Comparison of ENCODE assay signal across 7 cellular contexts in genomic region chr11:64864135-64864472, GRCh38. TPM values are rescaled to one million over a fixed set of nuclear protein-coding genes. Genes with fewer than 3 reads are reported as not detected.
DNase-seq lines count a peak whose midpoint lies in the region; ATAC-seq, FAIRE-seq and TF ChIP-seq lines count a peak whose summit lies in the region.

No MANE protein-coding gene starts in this region.

- TF ChIP-seq POLR2A in K562 (conservative IDR thresholded peaks at IDR 0.05), result no peak
- no peak for TF ChIP-seq POLR2A in right lobe of liver (IDR thresholded peaks at IDR 0.05)

- no peak for TF ChIP-seq EP300 in K562 (IDR thresholded peaks at IDR 0.05; ENCODE audit: low read length)

- H3K9ac ChIP-seq in K562 (ENCODE audit: insufficient read depth in 1 of 2, low read depth in 2 of 2, low read length in 2 of 2), result peak overlapping the region; percentile 23 to 86; a peak in 3 of 4 replicates

- no peak for FAIRE-seq in K562 (lab: Jason Lieb, UNC)
- FAIRE-seq in urothelium cell line (lab: Jason Lieb, UNC), result no peak

- no TSS peak for BruUV-seq in K562 (replicated peaks; lab: Mats Ljungman, UMichigan)

- 0 out of 2 replicates have a peak, but pooled peaks cover 3% of the 10 kb centered on the region for H4K20me1 ChIP-seq in K562 (replicated peaks; ENCODE audit: control insufficient read depth, insufficient read depth, low read length)

- peaks cover 45% of the 10 kb centered on the region for H3K36me3 ChIP-seq in MG63
- H3K36me3 ChIP-seq in K562 (ENCODE audit: control insufficient read depth, insufficient read depth, low read length), result peaks cover 37% of the 10 kb centered on the region; the same call in 2 of the 3 replicates
- no peaks in the 10 kb centered on the region for H3K36me3 ChIP-seq in right lobe of liver

- DNase-seq in MG63 (peak; percentile 37), K562 (ENCODE audit: extremely low read depth in 1 of 4, low spot score in 3 of 4) (no peak), right lobe of liver (peak; percentile 76 to 93 (median 91)), urothelium cell line (ENCODE audit: low spot score) (no peak), NCI-H1694 treated with DMSO at 0.1 percent for 48 hours (lab: John Stamatoyannopoulos, UW) (no peak), iPS-NIHi7 (ENCODE audit: extremely low spot score) (no peak)

- H3K27me3 ChIP-seq in MG63 (no peaks in the 10 kb centered on the region), K562 (ENCODE audit: control insufficient read depth in 2 of 2, insufficient read depth in 2 of 2, low read length in 2 of 2) (no peaks in the 10 kb centered on the region), right lobe of liver (no peaks in the 10 kb centered on the region)

- no peak overlapping the region for H2AFZ ChIP-seq in K562 (ENCODE audit: low read depth, low read length)

- H3K4me1 ChIP-seq in K562 (replicated peaks in 1 of 2; ENCODE audit: control insufficient read depth in 2 of 2, insufficient read depth in 2 of 2, low read length in 2 of 2) (peaks cover 15 to 47% of the 10 kb centered on the region in 2 experiments), right lobe of liver (peaks cover 0 to 27% (median 17%) of the 10 kb centered on the region in 4 donors)

- no peak for TF ChIP-seq CTCF in K562 (IDR thresholded peaks at IDR 0.05 in 2 of 3, conservative IDR thresholded peaks at IDR 0.05 in 1 of 3; ENCODE audit: insufficient read depth in 2 of 3, low read depth in 1 of 3, low read length in 3 of 3)
- TF ChIP-seq CTCF in right lobe of liver (IDR thresholded peaks at IDR 0.05), result no peak

- 92% methylated on average over 8 of the region's 9 CpGs for WGBS in K562 (ENCODE audit: insufficient coverage, low coverage, missing lambda C conversion rate)
- WGBS in right lobe of liver (ENCODE audit: insufficient coverage, low coverage, low lambda C conversion rate, missing lambda C conversion rate), result no CpG with 5 or more reads among the region's 9 CpGs

- CTCF ChIA-PET in K562 (lab: Yijun Ruan, JAX; ENCODE audit: low intra/inter-chr PET ratio), result no interaction called here

- peaks cover 3% of the 10 kb centered on the region for H3K9me1 ChIP-seq in K562 (ENCODE audit: control insufficient read depth, insufficient read depth, low read length)

- TF ChIP-seq RAD21 in K562 (CRISPR knock-in tag; conservative IDR thresholded peaks at IDR 0.05 in 1 of 2, IDR thresholded peaks at IDR 0.05 in 1 of 2), result no peak

- peaks cover 73% of the 10 kb centered on the region for H3K79me2 ChIP-seq in K562 (ENCODE audit: control insufficient read depth, insufficient read depth, low read length)

- ATAC-seq in K562, result no peak
- ATAC-seq in right lobe of liver, result peak; percentile 73 to 87 (median 86)

- intact Hi-C loops in K562 (cut with micrococcal nuclease), result no loop called here
- intact Hi-C loops in right lobe of liver (cut with DNase I), result no loop called here

- no peak overlapping the region for H3K4me2 ChIP-seq in K562 (ENCODE audit: insufficient read depth, low read length)

- no peak overlapping the region for H3K4me3 ChIP-seq in MG63
- no peak overlapping the region for H3K4me3 ChIP-seq in K562
- H3K4me3 ChIP-seq in right lobe of liver, result no peak overlapping the region

- H3K9me3 ChIP-seq in MG63, result no peaks in the 10 kb centered on the region
- no peaks in the 10 kb centered on the region for H3K9me3 ChIP-seq in K562 (replicated peaks; ENCODE audit: control insufficient read depth, insufficient read depth, low read depth, low read length)
- H3K9me3 ChIP-seq in right lobe of liver, result no peaks in the 10 kb centered on the region

- in situ Hi-C loops in K562 (cut with MboI), result no loop called here

- POLR2A ChIA-PET in K562 (lab: Yijun Ruan, JAX), result interaction anchor here (0.6 to 9.6 kb wide), 5 partner anchors 11 to 635 kb away, joined by 3 to 109 read pairs (median 4); partner anchors contain the start of genes EHD1 and MALAT1

- H3K27ac ChIP-seq in K562 (ENCODE audit: extremely low read depth, low read depth, low read length), result peak overlapping the region; percentile 39; the same call in 1 of the 3 replicates
- H3K27ac ChIP-seq in right lobe of liver, result peak overlapping the region; percentile 49 to 60 (median 52)
- peak overlapping the region; percentile 70 for H3K27ac ChIP-seq in temporal lobe (ENCODE audit: low read depth, low read length)

RNA-seq across cellular contexts. Expression of gene EHD1, which starts 14.3 kb away (rescaled TPM):
- 62.9 and 64.8 TPM in 2 replicates for total RNA-seq in MG63 (2014; rRNA removed; shearing (Covaris generic); ENCODE audit: low replicate concordance)
- 20.8 and 92.1 TPM in 2 replicates for total RNA-seq in K562 (2011; cell fraction: chromatin; rRNA removed; ENCODE audit: low replicate concordance)
- 57.7 and 64.3 TPM in 2 replicates for total RNA-seq in K562 (2011; cell fraction: nucleolus; rRNA removed)
- 24.2 and 37.8 TPM in 2 replicates for total RNA-seq in K562 (2011; cell fraction: nucleoplasm; rRNA removed)
- total RNA-seq in K562 (2014; rRNA removed), result 39.1 and 40.0 TPM in 2 replicates
- 7.2 and 11.5 TPM in 2 replicates for total RNA-seq in K562 (2014; rRNA removed; fragmentation: Illumina TruSeq; extraction: Trizol)
- total RNA-seq in K562 (2015; rRNA removed; fragmentation: Illumina TruSeq; extraction: Trizol), result 12.7 and 12.9 TPM in 2 replicates
- total RNA-seq in K562 (2021), result 65.0 and 69.6 TPM in 2 replicates
- polyA plus RNA-seq in K562 (2011; rRNA removed), result 16.4 and 34.2 TPM in 2 replicates
- 30.6 and 56.6 TPM in 2 replicates for polyA plus RNA-seq in K562 (2011; cell fraction: cytosol; rRNA removed)
- 30.2 and 48.9 TPM in 2 replicates for polyA plus RNA-seq in K562 (2011; cell fraction: nucleus; rRNA removed)
- polyA plus RNA-seq in K562 (2012), result 38.5 and 52.8 TPM in 2 replicates
- 41.0 and 45.1 TPM in 2 replicates for polyA plus RNA-seq in K562 (2014; fragmentation: Illumina TruSeq; extraction: Trizol)
- polyA plus RNA-seq in K562 (2014; fragmentation: Nextera tagmentation; extraction: Ambion mirVana), result under 1 TPM; 0.46 to 0.59 TPM
- polyA plus RNA-seq in K562 (2014; rRNA removed), result 26.8 and 27.3 TPM in 2 replicates
- polyA minus RNA-seq in K562 (2011; rRNA and poly(A)+ RNA removed), result 26.8 and 39.2 TPM in 2 replicates
- 50.9 and 64.3 TPM in 2 replicates for polyA minus RNA-seq in K562 (2011; cell fraction: cytosol; rRNA and poly(A)+ RNA removed)
- 17.4 and 22.8 TPM in 2 replicates for polyA minus RNA-seq in K562 (2011; cell fraction: nucleus; rRNA and poly(A)+ RNA removed)
- 10 to 100 TPM; 18.8 to 36.1 (median 26.3) TPM for total RNA-seq in right lobe of liver
- 17.7 TPM for total RNA-seq in temporal lobe

RNA-seq across cellular contexts. Expression of gene CDC42BPG, which starts 19.7 kb away (rescaled TPM):
- 0.07 and 0.36 TPM in 2 replicates for total RNA-seq in MG63 (2014; rRNA removed; shearing (Covaris generic); ENCODE audit: low replicate concordance)
- total RNA-seq in K562 (2011; cell fraction: chromatin; rRNA removed; ENCODE audit: low replicate concordance), result 19.1 and 64.6 TPM in 2 replicates
- total RNA-seq in K562 (2011; cell fraction: nucleolus; rRNA removed), result 33.3 and 37.9 TPM in 2 replicates
- 16.2 and 19.7 TPM in 2 replicates for total RNA-seq in K562 (2011; cell fraction: nucleoplasm; rRNA removed)
- 4.0 and 7.1 TPM in 2 replicates for total RNA-seq in K562 (2014; rRNA removed)
- 0.99 and 1.1 TPM in 2 replicates for total RNA-seq in K562 (2014; rRNA removed; fragmentation: Illumina TruSeq; extraction: Trizol)
- 2.1 and 2.5 TPM in 2 replicates for total RNA-seq in K562 (2015; rRNA removed; fragmentation: Illumina TruSeq; extraction: Trizol)
- total RNA-seq in K562 (2021), result 7.4 and 8.8 TPM in 2 replicates
- 2.2 and 3.6 TPM in 2 replicates for polyA plus RNA-seq in K562 (2011; rRNA removed)
- polyA plus RNA-seq in K562 (2011; cell fraction: cytosol; rRNA removed), result 2.0 and 4.5 TPM in 2 replicates
- polyA plus RNA-seq in K562 (2011; cell fraction: nucleus; rRNA removed), result 15.1 and 28.5 TPM in 2 replicates
- 4.7 and 6.3 TPM in 2 replicates for polyA plus RNA-seq in K562 (2012)
- 1.8 and 4.6 TPM in 2 replicates for polyA plus RNA-seq in K562 (2014; fragmentation: Illumina TruSeq; extraction: Trizol)
- polyA plus RNA-seq in K562 (2014; fragmentation: Nextera tagmentation; extraction: Ambion mirVana), result under 1 TPM; 0.04 to 0.08 TPM
- 7.9 and 11.8 TPM in 2 replicates for polyA plus RNA-seq in K562 (2014; rRNA removed)
- 2.1 and 3.0 TPM in 2 replicates for polyA minus RNA-seq in K562 (2011; rRNA and poly(A)+ RNA removed)
- 3.2 and 3.5 TPM in 2 replicates for polyA minus RNA-seq in K562 (2011; cell fraction: cytosol; rRNA and poly(A)+ RNA removed)
- 12.1 and 12.2 TPM in 2 replicates for polyA minus RNA-seq in K562 (2011; cell fraction: nucleus; rRNA and poly(A)+ RNA removed)
- 1 to 10 TPM in 1 of 6 experiments, under 1 TPM in 5; 0.63 to 1.1 (median 0.99) TPM for total RNA-seq in right lobe of liver
- total RNA-seq in temporal lobe, result 0.25 TPM

RNA-seq across cellular contexts. Expression of gene ATG2A, which starts 52.9 kb away (rescaled TPM):
- 4.6 and 18.6 TPM in 2 replicates for total RNA-seq in MG63 (2014; rRNA removed; shearing (Covaris generic); ENCODE audit: low replicate concordance)
- 50.6 and 183 TPM in 2 replicates for total RNA-seq in K562 (2011; cell fraction: chromatin; rRNA removed; ENCODE audit: low replicate concordance)
- 131 and 133 TPM in 2 replicates for total RNA-seq in K562 (2011; cell fraction: nucleolus; rRNA removed)
- total RNA-seq in K562 (2011; cell fraction: nucleoplasm; rRNA removed), result 70.0 and 70.2 TPM in 2 replicates
- total RNA-seq in K562 (2014; rRNA removed) (22.2 and 22.4 TPM in 2 replicates), K562 (2014; rRNA removed; fragmentation: Illumina TruSeq; extraction: Trizol) (3.2 and 3.6 TPM in 2 replicates), K562 (2015; rRNA removed; fragmentation: Illumina TruSeq; extraction: Trizol) (6.2 and 7.7 TPM in 2 replicates), K562 (2021) (37.7 and 45.9 TPM in 2 replicates), right lobe of liver (10 to 100 TPM; 26.4 to 42.9 (median 32.2) TPM), temporal lobe (5.7 TPM)
- polyA plus RNA-seq in K562 (2011; rRNA removed) (4.6 and 11.2 TPM in 2 replicates), K562 (2014; fragmentation: Illumina TruSeq; extraction: Trizol) (5.2 and 15.8 TPM in 2 replicates), K562 (2014; fragmentation: Nextera tagmentation; extraction: Ambion mirVana) (under 1 TPM; 0.25 to 0.53 TPM), K562 (2014; rRNA removed) (21.0 and 21.6 TPM in 2 replicates)
- 6.2 and 17.3 TPM in 2 replicates for polyA plus RNA-seq in K562 (2011; cell fraction: cytosol; rRNA removed)
- 42.8 and 78.0 TPM in 2 replicates for polyA plus RNA-seq in K562 (2011; cell fraction: nucleus; rRNA removed)
- polyA plus RNA-seq in K562 (2012), result 22.5 and 32.9 TPM in 2 replicates
- polyA minus RNA-seq in K562 (2011; rRNA and poly(A)+ RNA removed), result 5.7 and 7.2 TPM in 2 replicates
- 18.2 and 19.4 TPM in 2 replicates for polyA minus RNA-seq in K562 (2011; cell fraction: cytosol; rRNA and poly(A)+ RNA removed)
- polyA minus RNA-seq in K562 (2011; cell fraction: nucleus; rRNA and poly(A)+ RNA removed), result 45.1 and 49.8 TPM in 2 replicates

RNA-seq across cellular contexts. Expression of gene MEN1, which starts 53.8 kb away (rescaled TPM):
- 9.2 and 13.3 TPM in 2 replicates for total RNA-seq in MG63 (2014; rRNA removed; shearing (Covaris generic); ENCODE audit: low replicate concordance)
- total RNA-seq in K562 (2011; cell fraction: chromatin; rRNA removed; ENCODE audit: low replicate concordance), result 33.3 and 80.8 TPM in 2 replicates
- 78.7 and 86.4 TPM in 2 replicates for total RNA-seq in K562 (2011; cell fraction: nucleolus; rRNA removed)
- 51.5 and 54.8 TPM in 2 replicates for total RNA-seq in K562 (2011; cell fraction: nucleoplasm; rRNA removed)
- total RNA-seq in K562 (2014; rRNA removed) (24.3 and 29.4 TPM in 2 replicates), K562 (2014; rRNA removed; fragmentation: Illumina TruSeq; extraction: Trizol) (6.3 and 7.3 TPM in 2 replicates), K562 (2015; rRNA removed; fragmentation: Illumina TruSeq; extraction: Trizol) (12.3 and 15.0 TPM in 2 replicates), K562 (2021) (55.7 and 57.2 TPM in 2 replicates), right lobe of liver (10 to 100 TPM; 13.1 to 21.5 (median 17.0) TPM), temporal lobe (15.0 TPM)
- polyA plus RNA-seq in K562 (2011; rRNA removed) (19.3 and 34.7 TPM in 2 replicates), K562 (2014; fragmentation: Illumina TruSeq; extraction: Trizol) (42.7 and 48.3 TPM in 2 replicates), K562 (2014; fragmentation: Nextera tagmentation; extraction: Ambion mirVana) (1 to 10 TPM; 3.4 to 3.9 TPM), K562 (2014; rRNA removed) (40.5 and 42.5 TPM in 2 replicates)
- polyA plus RNA-seq in K562 (2011; cell fraction: cytosol; rRNA removed), result 22.5 and 54.7 TPM in 2 replicates
- 88.7 and 149 TPM in 2 replicates for polyA plus RNA-seq in K562 (2011; cell fraction: nucleus; rRNA removed)
- 41.1 and 44.4 TPM in 2 replicates for polyA plus RNA-seq in K562 (2012)
- 6.3 and 9.1 TPM in 2 replicates for polyA minus RNA-seq in K562 (2011; rRNA and poly(A)+ RNA removed)
- polyA minus RNA-seq in K562 (2011; cell fraction: cytosol; rRNA and poly(A)+ RNA removed), result 24.1 and 29.2 TPM in 2 replicates
- 19.9 and 21.0 TPM in 2 replicates for polyA minus RNA-seq in K562 (2011; cell fraction: nucleus; rRNA and poly(A)+ RNA removed)

Comparison
In these comparisons a context has a peak if more than half of its experiments do, and no peak if none do; other contexts are left out.
1. DNase-seq: peak in MG63 (single experiment) and right lobe of liver (3 of 3); none in K562 (0 of 4), urothelium cell line (single experiment), NCI-H1694 treated with DMSO at 0.1 percent for 48 hours (single experiment) and iPS-NIHi7 (single experiment).
2. Peak in every context shown above with its lines, with median percentiles within 50 percentile points of each other: H3K27ac ChIP-seq.